Comparison of ENCODE assay signal across 27 cellular contexts in genomic region chr6:104506429-104506828, GRCh38.
"Had no signal": no experiment of that assay in that cellular context is flagged by ENCODE, and none has a peak within 500 bp of the region (broad histone marks: within the 10 kb centered on the region; RNA-seq: fewer than 3 reads in every experiment).

No MANE protein-coding gene starts in this region.

- H3K27me3 ChIP-seq: esophagus squamous epithelium, heart right ventricle, left lung, sigmoid colon, testis, tibial artery had no signal

- H3K4me1 Mint-ChIP-seq: naive thymus-derived CD4-positive, alpha-beta T cell; stimulated activated memory B cell treated with anti-CD40 and anti-IgM and Interleukin-4, amounts not matched to agents 10 μg/mL and 1 μg/mL and 100 μg/mL, for 72 hours had no signal

- H3K27ac ChIP-seq: coronary artery, esophagus squamous epithelium, heart right ventricle, left lung, prostate gland, sigmoid colon, testis, tibial artery had no signal

- H3K36me3 Mint-ChIP-seq: naive thymus-derived CD4-positive, alpha-beta T cell; stimulated activated memory B cell treated with anti-CD40 and anti-IgM and Interleukin-4, amounts not matched to agents 10 μg/mL and 1 μg/mL and 100 μg/mL, for 72 hours; type B pancreatic cell had no signal

- H3K27me3 Mint-ChIP-seq: stimulated activated memory B cell treated with anti-CD40 and anti-IgM and Interleukin-4, amounts not matched to agents 10 μg/mL and 1 μg/mL and 100 μg/mL, for 72 hours; type B pancreatic cell had no signal

- DNase-seq: dermis blood vessel endothelial cell; effector memory CD4-positive, alpha-beta T cell; erythroblast; esophagus squamous epithelium; foreskin melanocyte; glutamatergic neuron; heart right ventricle; hippocampal formation; left cardiac atrium; left lung; mesendoderm; midbrain; naive thymus-derived CD4-positive, alpha-beta T cell; nucleus accumbens; right cardiac atrium; sigmoid colon; stimulated activated CD4-positive, alpha-beta T cell treated with anti-CD3 and anti-CD28 coated beads, Interleukin-2, amount 100 ng/mL, for 24 hours; stimulated activated CD4-positive, alpha-beta T cell treated with anti-CD3 and anti-CD28 coated beads, Interleukin-4, amount 100 ng/mL, for 24 hours; stimulated activated naive CD8-positive, alpha-beta T cell treated with anti-CD3 and anti-CD28 coated beads, Interleukin-15, Interleukin-2, amounts not matched to agents 100 U/mL and 50 U/mL, for 24 hours; substantia nigra; testis; tibial artery had no signal

- H3K27ac Mint-ChIP-seq: naive thymus-derived CD4-positive, alpha-beta T cell; nephron; stimulated activated memory B cell treated with anti-CD40 and anti-IgM and Interleukin-4, amounts not matched to agents 10 μg/mL and 1 μg/mL and 100 μg/mL, for 72 hours; type B pancreatic cell had no signal

- H3K36me3 ChIP-seq: esophagus squamous epithelium, heart right ventricle, left lung, prostate gland, sigmoid colon, tibial artery had no signal

- H3K4me1 ChIP-seq: esophagus squamous epithelium, heart right ventricle, left lung, prostate gland, sigmoid colon, testis, tibial artery had no signal

- H3K9me3 Mint-ChIP-seq: nephron; stimulated activated memory B cell treated with anti-CD40 and anti-IgM and Interleukin-4, amounts not matched to agents 10 μg/mL and 1 μg/mL and 100 μg/mL, for 72 hours; type B pancreatic cell had no signal

- H3K9me3 ChIP-seq: esophagus squamous epithelium, heart right ventricle, left lung, prostate gland, sigmoid colon, testis, tibial artery had no signal

- H3K4me3 Mint-ChIP-seq: naive thymus-derived CD4-positive, alpha-beta T cell; nephron; stimulated activated memory B cell treated with anti-CD40 and anti-IgM and Interleukin-4, amounts not matched to agents 10 μg/mL and 1 μg/mL and 100 μg/mL, for 72 hours; type B pancreatic cell had no signal

- H3K4me3 ChIP-seq: coronary artery, esophagus squamous epithelium, heart right ventricle, left lung, prostate gland, sigmoid colon, testis, tibial artery had no signal
